Comparison of ENCODE assay signal across 6 cellular contexts in genomic region chr11:65524010-65524746, GRCh38.
DNase-seq lines count a peak whose midpoint lies in the region; ATAC-seq, FAIRE-seq and TF ChIP-seq lines count a peak whose summit lies in the region.

No MANE protein-coding gene starts in this region.

- peaks cover 17% of the 10 kb centered on the region; the same call in 1 of the 2 replicates for H3K36me3 ChIP-seq in KOPT-K1 (ENCODE audit: insufficient read depth, low read length)

- no peak for FAIRE-seq in D721Med (lab: Jason Lieb, UNC)

- DNase-seq in coronary artery (ENCODE audit: low spot score), result no peak
- DNase-seq in pons (ENCODE audit: low spot score), result peak; percentile 60
- DNase-seq in D721Med (ENCODE audit: insufficient read length, low spot score), result no peak

- TF ChIP-seq CTCF in coronary artery (IDR thresholded peaks at IDR 0.05) (no peak), D721Med (IDR thresholded peaks at IDR 0.05; ENCODE audit: insufficient read depth, missing control alignments) (no peak)

- no peak for ATAC-seq in GM18870 (IDR thresholded peaks at IDR 0.05; ENCODE audit: unreplicated experiment)
- no peak for ATAC-seq in HG03520 (IDR thresholded peaks at IDR 0.05; ENCODE audit: unreplicated experiment)

- peak overlapping the region; percentile 88 for H3K4me3 ChIP-seq in coronary artery

- H3K9me3 ChIP-seq in KOPT-K1 (ENCODE audit: insufficient read depth, low read length, poor library complexity, severe bottlenecking), result no peaks in the 10 kb centered on the region

- H3K27ac ChIP-seq in KOPT-K1 (ENCODE audit: low read depth, low read length, poor library complexity, severe bottlenecking) (peak overlapping the region; percentile 10), coronary artery (peak overlapping the region; percentile 48 to 79)
